ENCODE assay signal across 28 cellular contexts in the genomic region with DNA sequence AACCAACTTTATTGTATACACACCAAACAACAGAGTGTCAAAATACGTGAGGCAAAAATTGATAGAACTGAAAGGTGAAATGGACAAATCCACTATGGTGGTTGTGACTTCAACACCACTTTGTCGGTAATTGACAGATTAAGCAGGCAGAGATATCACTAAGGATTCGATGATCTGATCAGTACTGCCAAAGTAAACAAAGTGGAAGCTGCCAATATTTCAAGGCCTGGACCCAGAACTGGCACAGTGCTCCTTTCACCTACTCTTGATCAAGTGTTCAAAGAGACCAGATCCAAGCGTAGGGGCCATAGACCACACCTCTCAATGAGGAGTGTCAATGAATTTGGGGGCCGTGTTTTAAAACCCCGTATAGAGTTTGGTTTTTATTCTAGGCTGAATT.
"Had no signal": no experiment of that assay in that cellular context is flagged by ENCODE, and none has a peak within 500 bp of the region (broad histone marks: within the 10 kb centered on the region; RNA-seq: fewer than 3 reads in every experiment).

No MANE protein-coding gene starts in this region.

- H3K36me3 ChIP-seq: colonic mucosa, left ventricle myocardium inferior, pancreas, prostate gland, sigmoid colon, suprapubic skin, tibial artery, upper lobe of right lung had no signal

- H3K27ac Mint-ChIP-seq: activated CD8-positive, alpha-beta T cell treated with anti-CD3 and anti-CD28 coated beads for 36 hours; activated naive CD4-positive, alpha-beta T cell treated with anti-CD3 and anti-CD28 coated beads, Interleukin-2, amount 50 U/mL, for 72 hours; naive thymus-derived CD8-positive, alpha-beta T cell; stimulated activated naive B cell treated with anti-CD40 and anti-IgM and Interleukin-4, amounts not matched to agents 10 μg/mL and 1 μg/mL and 100 μg/mL, for 72 hours; T-helper 17 cell; WTC11 had no signal

- H3K4me1 Mint-ChIP-seq: T-helper 17 cell had no signal

- H3K9me3 ChIP-seq: colonic mucosa, left ventricle myocardium inferior, pancreas, prostate gland, sigmoid colon, suprapubic skin, tibial artery, upper lobe of right lung had no signal

- H3K4me3 ChIP-seq: colonic mucosa, left ventricle myocardium inferior, pancreas, prostate gland, sigmoid colon, smooth muscle cell, suprapubic skin, tibial artery, upper lobe of right lung had no signal

- H3K9me3 Mint-ChIP-seq: activated CD8-positive, alpha-beta T cell treated with anti-CD3 and anti-CD28 coated beads for 36 hours; activated naive CD4-positive, alpha-beta T cell treated with anti-CD3 and anti-CD28 coated beads, Interleukin-2, amount 50 U/mL, for 72 hours; activated T-cell treated with anti-CD3 and anti-CD28 coated beads, Interleukin-2, amount 50 U/mL, for 4 hours; neural crest cell; WTC11 had no signal

- H3K4me3 Mint-ChIP-seq: activated CD8-positive, alpha-beta T cell treated with anti-CD3 and anti-CD28 coated beads for 36 hours; activated T-cell treated with anti-CD3 and anti-CD28 coated beads, Interleukin-2, amount 50 U/mL, for 4 hours; naive thymus-derived CD8-positive, alpha-beta T cell; neural crest cell; stimulated activated naive B cell treated with anti-CD40 and anti-IgM and Interleukin-4, amounts not matched to agents 10 μg/mL and 1 μg/mL and 100 μg/mL, for 72 hours; T-helper 17 cell; WTC11 had no signal

- ATAC-seq: activated CD8-positive, alpha-beta T cell treated with anti-CD3 and anti-CD28 coated beads for 36 hours; activated naive CD4-positive, alpha-beta T cell treated with anti-CD3 and anti-CD28 coated beads, Interleukin-2, amount 50 U/mL, for 72 hours; activated T-cell treated with anti-CD3 and anti-CD28 coated beads, Interleukin-2, amount 50 U/mL, for 4 hours; naive thymus-derived CD8-positive, alpha-beta T cell; stimulated activated naive B cell treated with anti-CD40 and anti-IgM and Interleukin-4, amounts not matched to agents 10 μg/mL and 1 μg/mL and 100 μg/mL, for 72 hours; T-helper 17 cell; upper lobe of right lung; WTC11 had no signal

- H3K4me1 ChIP-seq: colonic mucosa, prostate gland, upper lobe of right lung had no signal

- H3K27ac ChIP-seq: colonic mucosa, left ventricle myocardium inferior, pancreas, prostate gland, sigmoid colon, suprapubic skin, tibial artery, upper lobe of right lung had no signal

- H3K27me3 Mint-ChIP-seq: naive thymus-derived CD8-positive, alpha-beta T cell; stimulated activated naive B cell treated with anti-CD40 and anti-IgM and Interleukin-4, amounts not matched to agents 10 μg/mL and 1 μg/mL and 100 μg/mL, for 72 hours; T-helper 17 cell had no signal

- H3K36me3 Mint-ChIP-seq: activated naive CD4-positive, alpha-beta T cell treated with anti-CD3 and anti-CD28 coated beads, Interleukin-2, amount 50 U/mL, for 72 hours; naive thymus-derived CD8-positive, alpha-beta T cell; WTC11 had no signal

- H3K27me3 ChIP-seq: colonic mucosa, pancreas, sigmoid colon, suprapubic skin, tibial artery, upper lobe of right lung had no signal

- DNase-seq: activated CD4-positive, alpha-beta T cell treated with anti-CD3 and anti-CD28 coated beads, Interleukin-2, amount 50 U/mL, for 1 hour; activated CD8-positive, alpha-beta T cell treated with anti-CD3 and anti-CD28 coated beads for 36 hours; activated naive CD4-positive, alpha-beta T cell; activated T-cell treated with anti-CD3 and anti-CD28 coated beads, Interleukin-2, amount 50 U/mL, for 4 hours; colonic mucosa; effector CD8-positive, alpha-beta T cell; left ventricle myocardium inferior; mammary epithelial cell; midbrain; naive thymus-derived CD8-positive, alpha-beta T cell; nucleus accumbens; retina; sigmoid colon; stimulated activated CD4-positive, alpha-beta T cell treated with anti-CD3 and anti-CD28 coated beads, Interleukin-1b, Interleukin-23, amount 100 ng/mL, for 48 hours; stimulated activated CD4-positive, alpha-beta T cell treated with anti-CD3 and anti-CD28 coated beads, Interleukin-4, amount 100 ng/mL, for 4 hours; stimulated activated CD8-positive, alpha-beta memory T cell treated with anti-CD3 and anti-CD28 coated beads, Interleukin-4, amount 100 ng/mL, for 48 hours; stimulated activated naive B cell treated with anti-CD40 and anti-IgM and Interleukin-4, amounts not matched to agents 10 μg/mL and 1 μg/mL and 100 μg/mL, for 72 hours; T-helper 17 cell; T1000; tibial artery; upper lobe of right lung had no signal
